1 cellular context compared by ENCODE assay signal in the genomic region with DNA sequence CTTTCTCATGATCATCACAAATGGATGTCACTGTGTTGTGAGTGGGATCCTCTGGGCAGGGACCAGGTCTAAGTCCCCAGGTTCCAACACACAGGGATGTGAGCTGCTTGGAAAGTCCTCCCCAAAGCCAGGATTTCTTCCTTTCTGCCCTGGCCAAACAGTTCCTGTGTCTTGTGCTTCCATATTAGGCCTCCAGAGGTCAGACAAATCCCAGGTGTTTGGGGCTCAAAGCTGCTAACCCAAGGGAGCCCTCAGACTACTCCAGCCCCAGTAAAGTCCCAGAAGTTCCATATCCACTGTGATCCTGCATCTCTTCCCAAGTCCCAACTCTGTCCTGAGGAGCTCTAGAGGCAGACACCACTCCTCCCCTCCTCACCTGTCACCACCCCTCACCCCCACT.
TF ChIP-seq lines count a peak whose summit lies in the region.

No MANE protein-coding gene starts in this region.

TF ChIP-seq in SK-N-SH, 30 proteins besides CTCF, POLR2A, EP300 and RAD21:
- TF ChIP-seq SMC3 (IDR thresholded peaks at IDR 0.05; ENCODE audit: low read depth, low read length) (peak; percentile 22; the same call in 1 of the 2 replicates), RFX5 (IDR thresholded peaks at IDR 0.05; ENCODE audit: low read length) (no peak), TEAD4 (IDR thresholded peaks at IDR 0.05; ENCODE audit: borderline replicate concordance, insufficient read depth) (no peak), NRF1 (IDR thresholded peaks at IDR 0.05; ENCODE audit: low read depth, low read length) (no peak)
- TF ChIP-seq, protein P1, sequence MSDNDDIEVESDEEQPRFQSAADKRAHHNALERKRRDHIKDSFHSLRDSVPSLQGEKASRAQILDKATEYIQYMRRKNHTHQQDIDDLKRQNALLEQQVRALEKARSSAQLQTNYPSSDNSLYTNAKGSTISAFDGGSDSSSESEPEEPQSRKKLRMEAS (IDR thresholded peaks at IDR 0.05; ENCODE audit: low read depth): no peak
